Comparison of ENCODE assay signal across 33 cellular contexts in genomic region chr4:24650849-24651248, GRCh38.
"Had no signal": no experiment of that assay in that cellular context is flagged by ENCODE, and none has a peak within 500 bp of the region (broad histone marks: within the 10 kb centered on the region; RNA-seq: fewer than 3 reads in every experiment).

No MANE protein-coding gene starts in this region.

- H3K4me3 Mint-ChIP-seq: immature natural killer cell; naive B cell; natural killer cell; nephron progenitor cell; stimulated activated effector memory CD8-positive, alpha-beta T cell treated with anti-CD3 and anti-CD28 coated beads, Interleukin-12 subunit alpha, Interleukin-12 subunit beta, amount 100 ng/mL, for 72 hours had no signal

- H3K36me3 Mint-ChIP-seq: immature natural killer cell; naive B cell; natural killer cell; neural progenitor cell; stimulated activated effector memory CD8-positive, alpha-beta T cell treated with anti-CD3 and anti-CD28 coated beads, Interleukin-12 subunit alpha, Interleukin-12 subunit beta, amount 100 ng/mL, for 72 hours had no signal

- H3K4me2 ChIP-seq: neural progenitor cell had no signal

- H3K9me3 Mint-ChIP-seq: natural killer cell; nephron progenitor cell; neural progenitor cell; stimulated activated effector memory CD8-positive, alpha-beta T cell treated with anti-CD3 and anti-CD28 coated beads, Interleukin-12 subunit alpha, Interleukin-12 subunit beta, amount 100 ng/mL, for 72 hours had no signal

- ATAC-seq: left colon; lower lobe of right lung; natural killer cell; right cardiac atrium; sciatic nerve; stimulated activated effector memory CD8-positive, alpha-beta T cell treated with anti-CD3 and anti-CD28 coated beads, Interleukin-12 subunit alpha, Interleukin-12 subunit beta, amount 100 ng/mL, for 72 hours had no signal

- DNase-seq: hypothalamus; immature natural killer cell; kidney; left colon; left lung; lower lobe of right lung; mammary epithelial cell; mesenchymal stem cell; naive B cell; natural killer cell; nephron progenitor cell; occipital lobe; pancreas; posterior cingulate gyrus; retina; right cardiac atrium; stimulated activated CD4-positive, alpha-beta T cell treated with anti-CD3 and anti-CD28 coated beads, Interleukin-12 subunit alpha, Interleukin-12 subunit beta, amount 100 ng/mL, for 4 hours; stimulated activated CD4-positive, alpha-beta T cell treated with anti-CD3 and anti-CD28 coated beads, Interleukin-15, amount 100 ng/mL, for 24 hours; stimulated activated CD4-positive, alpha-beta T cell treated with anti-CD3 and anti-CD28 coated beads, Interleukin-4, amount 100 ng/mL, for 24 hours; stimulated activated naive CD4-positive, alpha-beta T cell; stomach; testis; thyroid gland; transverse colon; upper lobe of left lung had no signal

- H2AFZ ChIP-seq: neural progenitor cell had no signal

- H3K9ac ChIP-seq: neural progenitor cell had no signal

- FAIRE-seq: islet of Langerhans, kidney, pancreas had no signal

- H3K27ac Mint-ChIP-seq: immature natural killer cell; natural killer cell; nephron progenitor cell; neural progenitor cell; stimulated activated effector memory CD8-positive, alpha-beta T cell treated with anti-CD3 and anti-CD28 coated beads, Interleukin-12 subunit alpha, Interleukin-12 subunit beta, amount 100 ng/mL, for 72 hours had no signal

- H3K4me3 ChIP-seq: left lung, lower lobe of right lung, neural progenitor cell, pancreas, prostate gland, skin epidermis, stomach, testis, thyroid gland, transverse colon, upper lobe of left lung, vagina had no signal

- H3K4me1 ChIP-seq: left lung, pancreas, prostate gland, testis, thyroid gland, upper lobe of left lung, vagina had no signal

- H3K36me3 ChIP-seq: left lung, lower lobe of right lung, neural progenitor cell, neutrophil, pancreas, prostate gland, stomach, thyroid gland, transverse colon, upper lobe of left lung, vagina had no signal

- H3K27ac ChIP-seq: left lung, lower lobe of right lung, neural progenitor cell, neutrophil, pancreas, prostate gland, skin epidermis, stomach, testis, thyroid gland, transverse colon, upper lobe of left lung, vagina had no signal

- H3K4me1 Mint-ChIP-seq: immature natural killer cell; naive B cell; natural killer cell; stimulated activated effector memory CD8-positive, alpha-beta T cell treated with anti-CD3 and anti-CD28 coated beads, Interleukin-12 subunit alpha, Interleukin-12 subunit beta, amount 100 ng/mL, for 72 hours had no signal

- H3K9me3 ChIP-seq: left lung, lower lobe of right lung, neutrophil, pancreas, prostate gland, stomach, testis, thyroid gland, transverse colon, upper lobe of left lung, vagina had no signal

- H3K27me3 ChIP-seq: left lung, neural progenitor cell, neutrophil, pancreas, stomach, testis, thyroid gland, transverse colon, upper lobe of left lung, vagina had no signal
